Comparison of ENCODE assay signal across 2 cellular contexts in genomic region chr1:27630859-27631491, GRCh38.
A peak's percentile ranks its signal among the peaks of the same experiment; 100 is the strongest.
TF ChIP-seq lines count a peak whose summit lies in the region.

No MANE protein-coding gene starts in this region.

TF ChIP-seq in liver, 16 proteins besides CTCF, POLR2A, EP300 and RAD21:
- TF ChIP-seq NR2F2 (IDR thresholded peaks at IDR 0.05) (peak; percentile 12), SP1 (IDR thresholded peaks at IDR 0.05) (peak; percentile 27), TAF1 (conservative IDR thresholded peaks at IDR 0.05) (no peak)

TF ChIP-seq in HepG2, 621 proteins besides CTCF, POLR2A, EP300 and RAD21:
- TF ChIP-seq NFRKB (IDR thresholded peaks at IDR 0.05) (no peak), SP2 (CRISPR knock-in tag; IDR thresholded peaks at IDR 0.05) (no peak), TRAFD1 (CRISPR knock-in tag; IDR thresholded peaks at IDR 0.05; ENCODE audit: borderline replicate concordance) (no peak), CREB3 (CRISPR knock-in tag; IDR thresholded peaks at IDR 0.05) (no peak), ZNF737 (CRISPR knock-in tag; IDR thresholded peaks at IDR 0.05; ENCODE audit: borderline replicate concordance) (no peak), ZNF17 (CRISPR knock-in tag; IDR thresholded peaks at IDR 0.05) (no peak), KLF13 (CRISPR knock-in tag; IDR thresholded peaks at IDR 0.05) (no peak), HDAC1 (CRISPR knock-in tag; IDR thresholded peaks at IDR 0.05) (no peak)
- TF ChIP-seq, protein P1, sequence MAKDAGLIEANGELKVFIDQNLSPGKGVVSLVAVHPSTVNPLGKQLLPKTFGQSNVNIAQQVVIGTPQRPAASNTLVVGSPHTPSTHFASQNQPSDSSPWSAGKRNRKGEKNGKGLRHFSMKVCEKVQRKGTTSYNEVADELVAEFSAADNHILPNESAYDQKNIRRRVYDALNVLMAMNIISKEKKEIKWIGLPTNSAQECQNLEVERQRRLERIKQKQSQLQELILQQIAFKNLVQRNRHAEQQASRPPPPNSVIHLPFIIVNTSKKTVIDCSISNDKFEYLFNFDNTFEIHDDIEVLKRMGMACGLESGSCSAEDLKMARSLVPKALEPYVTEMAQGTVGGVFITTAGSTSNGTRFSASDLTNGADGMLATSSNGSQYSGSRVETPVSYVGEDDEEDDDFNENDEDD (CRISPR knock-in tag; IDR thresholded peaks at IDR 0.05; ENCODE audit: borderline replicate concordance) = no peak
- TF ChIP-seq, protein P2, sequence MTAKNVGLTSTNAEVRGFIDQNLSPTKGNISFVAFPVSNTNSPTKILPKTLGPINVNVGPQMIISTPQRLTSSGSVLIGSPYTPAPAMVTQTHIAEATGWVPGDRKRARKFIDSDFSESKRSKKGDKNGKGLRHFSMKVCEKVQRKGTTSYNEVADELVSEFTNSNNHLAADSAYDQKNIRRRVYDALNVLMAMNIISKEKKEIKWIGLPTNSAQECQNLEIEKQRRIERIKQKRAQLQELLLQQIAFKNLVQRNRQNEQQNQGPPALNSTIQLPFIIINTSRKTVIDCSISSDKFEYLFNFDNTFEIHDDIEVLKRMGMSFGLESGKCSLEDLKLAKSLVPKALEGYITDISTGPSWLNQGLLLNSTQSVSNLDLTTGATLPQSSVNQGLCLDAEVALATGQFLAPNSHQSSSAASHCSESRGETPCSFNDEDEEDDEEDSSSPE (CRISPR knock-in tag; IDR thresholded peaks at IDR 0.05) = no peak
- TF ChIP-seq, protein P3, sequence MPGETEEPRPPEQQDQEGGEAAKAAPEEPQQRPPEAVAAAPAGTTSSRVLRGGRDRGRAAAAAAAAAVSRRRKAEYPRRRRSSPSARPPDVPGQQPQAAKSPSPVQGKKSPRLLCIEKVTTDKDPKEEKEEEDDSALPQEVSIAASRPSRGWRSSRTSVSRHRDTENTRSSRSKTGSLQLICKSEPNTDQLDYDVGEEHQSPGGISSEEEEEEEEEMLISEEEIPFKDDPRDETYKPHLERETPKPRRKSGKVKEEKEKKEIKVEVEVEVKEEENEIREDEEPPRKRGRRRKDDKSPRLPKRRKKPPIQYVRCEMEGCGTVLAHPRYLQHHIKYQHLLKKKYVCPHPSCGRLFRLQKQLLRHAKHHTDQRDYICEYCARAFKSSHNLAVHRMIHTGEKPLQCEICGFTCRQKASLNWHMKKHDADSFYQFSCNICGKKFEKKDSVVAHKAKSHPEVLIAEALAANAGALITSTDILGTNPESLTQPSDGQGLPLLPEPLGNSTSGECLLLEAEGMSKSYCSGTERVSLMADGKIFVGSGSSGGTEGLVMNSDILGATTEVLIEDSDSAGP (CRISPR knock-in tag; IDR thresholded peaks at IDR 0.05; ENCODE audit: borderline replicate concordance) = no peak
